Comparison of ENCODE assay signal across 12 cellular contexts in genomic region chr15:60682115-60682514, GRCh38.
A peak's percentile ranks its signal among the peaks of the same experiment; 100 is the strongest.
DNase-seq lines count a peak whose midpoint lies in the region; ATAC-seq and TF ChIP-seq lines count a peak whose summit lies in the region.
"Had no signal": no experiment of that assay in that cellular context is flagged by ENCODE, and none has a peak within 500 bp of the region (broad histone marks: within the 10 kb centered on the region; RNA-seq: fewer than 3 reads in every experiment).

No MANE protein-coding gene starts in this region.

- H3K27ac Mint-ChIP-seq in natural killer cell treated with Interleukin-12 subunit alpha and Interleukin-12 subunit beta and Interleukin-15 and Interleukin-18, amount 100 ng/mL, for 72 hours, result peak overlapping the region in 1 of 2 donors; percentile 67
- H3K27ac Mint-ChIP-seq in natural killer cell, result no peak overlapping the region
- H3K27ac Mint-ChIP-seq: activated CD4-positive, alpha-beta T cell treated with anti-CD3 and anti-CD28 coated beads, Interleukin-2, amount 10 ng/mL, durations not matched to agents 7 days and 5 days had no signal

- peak; percentile 80 to 83 for ATAC-seq in natural killer cell treated with Interleukin-12 subunit alpha and Interleukin-12 subunit beta and Interleukin-15 and Interleukin-18, amount 100 ng/mL, for 72 hours
- no peak for ATAC-seq in natural killer cell
- no peak for ATAC-seq in GM18870 (IDR thresholded peaks at IDR 0.05; ENCODE audit: unreplicated experiment)
- ATAC-seq in GM18868 (IDR thresholded peaks at IDR 0.05; ENCODE audit: unreplicated experiment), result no peak
- ATAC-seq: esophagus mucosa had no signal

- H3K27me3 Mint-ChIP-seq in natural killer cell treated with Interleukin-12 subunit alpha and Interleukin-12 subunit beta and Interleukin-15 and Interleukin-18, amount 100 ng/mL, for 72 hours, result no peaks in the 10 kb centered on the region
- H3K27me3 Mint-ChIP-seq in natural killer cell (ENCODE audit: low read depth in 2 of 2), result peaks cover 0 to 2% of the 10 kb centered on the region in 2 donors
- H3K27me3 Mint-ChIP-seq: activated CD4-positive, alpha-beta T cell treated with anti-CD3 and anti-CD28 coated beads, Interleukin-2, amount 10 ng/mL, durations not matched to agents 7 days and 5 days had no signal

- H3K27ac ChIP-seq in coronary artery, result peak overlapping the region in 1 of 2 donors; percentile 17

- no peaks in the 10 kb centered on the region for H3K36me3 Mint-ChIP-seq in natural killer cell treated with Interleukin-12 subunit alpha and Interleukin-12 subunit beta and Interleukin-15 and Interleukin-18, amount 100 ng/mL, for 72 hours
- H3K36me3 Mint-ChIP-seq in natural killer cell, result no peaks in the 10 kb centered on the region

- H3K9me3 Mint-ChIP-seq in natural killer cell treated with Interleukin-12 subunit alpha and Interleukin-12 subunit beta and Interleukin-15 and Interleukin-18, amount 100 ng/mL, for 72 hours, result no peaks in the 10 kb centered on the region
- H3K9me3 Mint-ChIP-seq in natural killer cell, result no peaks in the 10 kb centered on the region
- H3K9me3 Mint-ChIP-seq: activated CD4-positive, alpha-beta T cell treated with anti-CD3 and anti-CD28 coated beads, Interleukin-2, amount 10 ng/mL, durations not matched to agents 7 days and 5 days had no signal

- TF ChIP-seq CTCF in natural killer cell (IDR thresholded peaks at IDR 0.05) (no peak), kidney epithelial cell (IDR thresholded peaks at IDR 0.05; ENCODE audit: insufficient read depth, low read length, poor library complexity, severe bottlenecking) (no peak), coronary artery (IDR thresholded peaks at IDR 0.05) (no peak)

- peaks cover 0 to 5% of the 10 kb centered on the region in 2 donors for H3K4me1 Mint-ChIP-seq in natural killer cell treated with Interleukin-12 subunit alpha and Interleukin-12 subunit beta and Interleukin-15 and Interleukin-18, amount 100 ng/mL, for 72 hours (ENCODE audit: low read depth in 2 of 2)
- H3K4me1 Mint-ChIP-seq in natural killer cell, result no peaks in the 10 kb centered on the region
- H3K4me1 Mint-ChIP-seq: activated CD4-positive, alpha-beta T cell treated with anti-CD3 and anti-CD28 coated beads, Interleukin-2, amount 10 ng/mL, durations not matched to agents 7 days and 5 days had no signal

- intact Hi-C loops in natural killer cell (cut with micrococcal nuclease), result no loop called here

- H3K27me3 ChIP-seq in kidney epithelial cell (ENCODE audit: control insufficient read depth, insufficient read depth, low read length), result no peaks in the 10 kb centered on the region

- DNase-seq in natural killer cell treated with Interleukin-12 subunit alpha and Interleukin-12 subunit beta and Interleukin-15 and Interleukin-18, amount 100 ng/mL, for 72 hours (ENCODE audit: low spot score), result no peak
- DNase-seq in natural killer cell (no peak), RPMI7951 (ENCODE audit: low read depth) (peak; percentile 4), kidney epithelial cell (ENCODE audit: low read depth) (peak; percentile 12), NCI-H1694 (lab: John Stamatoyannopoulos, UW) (no peak), coronary artery (ENCODE audit: low spot score) (no peak)
- DNase-seq: activated CD4-positive, alpha-beta T cell treated with anti-CD3 and anti-CD28 coated beads, Interleukin-2, amount 10 ng/mL, durations not matched to agents 7 days and 5 days; activated effector memory CD4-positive, alpha-beta T cell treated with anti-CD3 and anti-CD28 coated beads, Interleukin-2, amount 50 U/mL, for 16 hours; MM.1S had no signal

- H3K4me3 Mint-ChIP-seq in natural killer cell treated with Interleukin-12 subunit alpha and Interleukin-12 subunit beta and Interleukin-15 and Interleukin-18, amount 100 ng/mL, for 72 hours, result no peak overlapping the region
- no peak overlapping the region for H3K4me3 Mint-ChIP-seq in natural killer cell
- H3K4me3 Mint-ChIP-seq: activated CD4-positive, alpha-beta T cell treated with anti-CD3 and anti-CD28 coated beads, Interleukin-2, amount 10 ng/mL, durations not matched to agents 7 days and 5 days had no signal

- H3K4me3 ChIP-seq in kidney epithelial cell (ENCODE audit: low read depth, low read length) (no peak overlapping the region), coronary artery (no peak overlapping the region)

- H3K36me3 ChIP-seq in kidney epithelial cell (ENCODE audit: control insufficient read depth, insufficient read depth, low read length), result no peaks in the 10 kb centered on the region

Comparison
In these comparisons a context has a peak if more than half of its experiments do, and no peak if none do; other contexts are left out.
1. ATAC-seq: peak in natural killer cell treated with Interleukin-12 subunit alpha and Interleukin-12 subunit beta and Interleukin-15 and Interleukin-18, amount 100 ng/mL, for 72 hours (2 of 2); none in natural killer cell (0 of 3), GM18870 (single experiment) and GM18868 (single experiment).
2. DNase-seq: peak in RPMI7951 (single experiment) and kidney epithelial cell (single experiment); none in natural killer cell treated with Interleukin-12 subunit alpha and Interleukin-12 subunit beta and Interleukin-15 and Interleukin-18, amount 100 ng/mL, for 72 hours (single experiment), natural killer cell (single experiment), NCI-H1694 (single experiment) and coronary artery (single experiment).